ENCODE assay signal across 21 cellular contexts in the genomic region with DNA sequence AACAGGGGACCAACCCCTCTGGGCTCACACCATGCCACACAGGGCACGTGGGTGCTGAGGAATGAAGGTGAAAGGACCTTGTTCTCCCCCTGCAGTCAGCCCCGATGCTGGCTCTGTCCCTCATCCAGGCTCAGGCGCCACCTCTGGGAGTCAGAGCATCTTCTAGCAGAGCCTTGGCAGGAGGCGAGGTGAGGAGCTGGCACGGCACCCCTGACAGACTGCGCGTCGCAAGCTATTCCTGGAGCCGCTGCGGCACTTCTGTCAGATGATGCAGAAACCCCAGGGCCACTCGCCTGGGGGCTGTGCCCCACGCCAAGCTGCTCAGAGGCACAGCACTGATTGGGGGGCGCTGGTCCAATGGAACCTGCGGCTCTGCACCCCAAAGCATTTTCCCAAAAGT.
DNase-seq lines count a peak whose midpoint lies in the region; ATAC-seq and TF ChIP-seq lines count a peak whose summit lies in the region.
"Had no signal": no experiment of that assay in that cellular context is flagged by ENCODE, and none has a peak within 500 bp of the region (broad histone marks: within the 10 kb centered on the region; RNA-seq: fewer than 3 reads in every experiment).

No MANE protein-coding gene starts in this region.

- no peak overlapping the region for H3K23ac ChIP-seq in mesenchymal stem cell (ENCODE audit: low read length in 2 of 2)

- no peak overlapping the region for H2BK120ac ChIP-seq in mesenchymal stem cell (ENCODE audit: low read depth, low read length)

- no peak overlapping the region for H2AFZ ChIP-seq in mesenchymal stem cell (ENCODE audit: low read depth, low read length)
- no peak overlapping the region for H2AFZ ChIP-seq in OCI-LY7 (ENCODE audit: low read length)

- H3K36me3 ChIP-seq in esophagus muscularis mucosa = no peaks in the 10 kb centered on the region
- peaks cover 15 to 37% of the 10 kb centered on the region in 2 experiments for H3K36me3 ChIP-seq in mesenchymal stem cell (ENCODE audit: control insufficient read depth in 1 of 2, insufficient read depth in 2 of 2, low read depth in 1 of 2, low read length in 2 of 2)
- no peaks in the 10 kb centered on the region for H3K36me3 ChIP-seq in OCI-LY7 (ENCODE audit: insufficient read depth, low read length)
- H3K36me3 ChIP-seq: neutrophil had no signal

- no peak for DNase-seq in Right ventricle myocardium inferior (ENCODE audit: missing footprints)
- DNase-seq in cardiac septum (ENCODE audit: low spot score) = no peak
- DNase-seq in esophagus muscularis mucosa (ENCODE audit: extremely low spot score) = no peak
- DNase-seq in mesenchymal stem cell = no peak
- DNase-seq in SHP77 treated with DMSO at 0.1 percent for 48 hours (lab: John Stamatoyannopoulos, UW) = no peak
- DNase-seq in OCI-LY7 (ENCODE audit: low spot score) = no peak
- DNase-seq: activated CD4-positive, alpha-beta memory T cell treated with anti-CD3 and anti-CD28 coated beads, Interleukin-2, amount 10 ng/mL, durations not matched to agents 7 days and 5 days; activated gamma-delta T cell; activated T-cell treated with anti-CD3 and anti-CD28 coated beads for 4 hours; DMS79 treated with DMSO at 0.1 percent for 48 hours; GOT3; mammary epithelial cell; NCI-H1105 treated with DMSO at 0.1 percent for 48 hours; NCI-H2107; NCI-H526; OCI-M1; SHP77 had no signal

- H3K27ac ChIP-seq in esophagus muscularis mucosa (replicated peaks in 1 of 4) (peak overlapping the region; percentile 62 to 78 (median 70)), mesenchymal stem cell (ENCODE audit: low read length, poor library complexity, severe bottlenecking) (no peak overlapping the region), temporal lobe (ENCODE audit: low read depth, low read length) (peak overlapping the region; percentile 71), OCI-LY7 (ENCODE audit: low read depth, low read length, poor library complexity, severe bottlenecking) (no peak overlapping the region)
- H3K27ac ChIP-seq: neutrophil had no signal

- peaks cover 54% of the 10 kb centered on the region for H3K79me1 ChIP-seq in mesenchymal stem cell (replicated peaks; ENCODE audit: low read length, poor library complexity, severe bottlenecking)

- no TSS peak for BruUV-seq in OCI-LY7 (replicated peaks; lab: Mats Ljungman, UMichigan)

- peak overlapping the region in 1 of 2 experiments; percentile 17 for H2BK12ac ChIP-seq in mesenchymal stem cell (ENCODE audit: low read length in 2 of 2)

- H3K18ac ChIP-seq in mesenchymal stem cell (ENCODE audit: low read depth in 1 of 2, low read length in 2 of 2) = no peak overlapping the region

- H3K79me2 ChIP-seq in OCI-LY7 (ENCODE audit: insufficient read depth, low read depth, low read length) = no peaks in the 10 kb centered on the region

- H2BK5ac ChIP-seq in mesenchymal stem cell (ENCODE audit: low read depth, low read length, poor library complexity, severe bottlenecking) = no peak overlapping the region

- no peak overlapping the region for H3K14ac ChIP-seq in mesenchymal stem cell (ENCODE audit: low read length in 2 of 2)

- peaks cover 46 to 65% (median 55%) of the 10 kb centered on the region in 4 donors for H3K4me1 ChIP-seq in esophagus muscularis mucosa
- peaks cover 32% of the 10 kb centered on the region for H3K4me1 ChIP-seq in mesenchymal stem cell (ENCODE audit: control insufficient read depth, insufficient read depth, low read depth, low read length)
- H3K4me1 ChIP-seq in OCI-LY7 (ENCODE audit: insufficient read depth, low read length, poor library complexity, severe bottlenecking) = peaks cover 15% of the 10 kb centered on the region

- no peak overlapping the region for H4K8ac ChIP-seq in mesenchymal stem cell (ENCODE audit: low read length)

- no peaks in the 10 kb centered on the region for H3K9me2 ChIP-seq in OCI-LY7 (ENCODE audit: insufficient read depth, low read length)

- H3K9me3 ChIP-seq in esophagus muscularis mucosa (no peaks in the 10 kb centered on the region), mesenchymal stem cell (ENCODE audit: control insufficient read depth, low read length) (no peaks in the 10 kb centered on the region), OCI-LY7 (ENCODE audit: low read length) (no peaks in the 10 kb centered on the region)
- H3K9me3 ChIP-seq: neutrophil had no signal

- WGBS in esophagus muscularis mucosa = 53% methylated on average over 4 of the region's 14 CpGs
- WGBS in mesenchymal stem cell = 98% methylated on average over 14 of the region's 14 CpGs

- TF ChIP-seq CTCF in esophagus muscularis mucosa (IDR thresholded peaks at IDR 0.05) (peak in 1 of 3 experiments; percentile 7), OCI-LY7 (conservative IDR thresholded peaks at IDR 0.05; ENCODE audit: low read length) (no peak)

- no peaks in the 10 kb centered on the region for H3K27me3 ChIP-seq in esophagus muscularis mucosa
- no peaks in the 10 kb centered on the region for H3K27me3 ChIP-seq in mesenchymal stem cell (ENCODE audit: control insufficient read depth in 1 of 2, insufficient read depth in 1 of 2, low read length in 2 of 2)
- H3K27me3 ChIP-seq: neutrophil had no signal

- intact Hi-C loops in Right ventricle myocardium inferior (cut with DNase I) (no loop called here), cardiac septum (cut with DNase I) (loop anchor here (5.0 kb wide), 1 partner anchor 207 kb away; no protein-coding TSS in a partner anchor), esophagus muscularis mucosa (cut with DNase I) (loop anchor here (10.0 kb wide), 1 partner anchor 66 kb away; no protein-coding TSS in a partner anchor), OCI-LY7 (cut with micrococcal nuclease; ENCODE audit: unreplicated experiment) (no loop called here)

- CTCF ChIA-PET in OCI-LY7 (lab: Charles Lee; ENCODE audit: unreplicated experiment) = no interaction called here

- POLR2A ChIA-PET in OCI-LY7 (lab: Charles Lee) = interaction anchor here (0.5 to 1.3 kb wide), 2 partner anchors 18 to 162 kb away, joined by 3 read pairs; partner anchors contain the start of gene MCM2

- TF ChIP-seq EP300 in esophagus muscularis mucosa (IDR thresholded peaks at IDR 0.05) = no peak

- no peak for TF ChIP-seq POLR2A in esophagus muscularis mucosa (IDR thresholded peaks at IDR 0.05; ENCODE audit: low read depth)

- no peak overlapping the region for H2AK5ac ChIP-seq in mesenchymal stem cell (ENCODE audit: low read length, severe bottlenecking)

- peak overlapping the region; percentile 14 for H4K91ac ChIP-seq in mesenchymal stem cell (ENCODE audit: low read length)

- no peaks in the 10 kb centered on the region for H4K20me1 ChIP-seq in OCI-LY7 (ENCODE audit: insufficient read depth, low read length)

- H3K4me3 ChIP-seq in esophagus muscularis mucosa (no peak overlapping the region), mesenchymal stem cell (ENCODE audit: insufficient read depth in 1 of 2, low read depth in 1 of 2, low read length in 2 of 2) (no peak overlapping the region), OCI-LY7 (ENCODE audit: low read depth, low read length, poor library complexity, severe bottlenecking) (no peak overlapping the region)

- no peak overlapping the region for H2BK15ac ChIP-seq in mesenchymal stem cell (ENCODE audit: low read depth, poor library complexity, severe bottlenecking)

- H3K9ac ChIP-seq in mesenchymal stem cell (ENCODE audit: low read length) = no peak overlapping the region

- H3K4ac ChIP-seq in mesenchymal stem cell (ENCODE audit: low read depth in 1 of 2, low read length in 2 of 2) = no peak overlapping the region

- H3K4me2 ChIP-seq in mesenchymal stem cell (ENCODE audit: low read length, poor library complexity, severe bottlenecking) (no peak overlapping the region), OCI-LY7 (ENCODE audit: low read length) (no peak overlapping the region)

- ATAC-seq in Right ventricle myocardium inferior = peak; percentile 59
- ATAC-seq in GM21526 (IDR thresholded peaks at IDR 0.05; ENCODE audit: low FRiP score, unreplicated experiment) = no peak
- ATAC-seq: activated CD4-positive, CD25-positive, alpha-beta regulatory T cell treated with anti-CD3 and anti-CD28 coated beads, Interleukin-2, amount 50 U/mL, for 24 hours had no signal

Comparison
In these comparisons a context has a peak if more than half of its experiments do, and no peak if none do; other contexts are left out.
1. intact Hi-C loops: an anchor here in cardiac septum (5.0 kb wide) and esophagus muscularis mucosa (10.0 kb wide); none called in Right ventricle myocardium inferior and OCI-LY7.
2. H3K27ac ChIP-seq: peak in esophagus muscularis mucosa (4 of 4) and temporal lobe (single experiment); none in mesenchymal stem cell (single experiment) and OCI-LY7 (single experiment).